Comparison of ENCODE assay signal across 35 cellular contexts in the genomic region with DNA sequence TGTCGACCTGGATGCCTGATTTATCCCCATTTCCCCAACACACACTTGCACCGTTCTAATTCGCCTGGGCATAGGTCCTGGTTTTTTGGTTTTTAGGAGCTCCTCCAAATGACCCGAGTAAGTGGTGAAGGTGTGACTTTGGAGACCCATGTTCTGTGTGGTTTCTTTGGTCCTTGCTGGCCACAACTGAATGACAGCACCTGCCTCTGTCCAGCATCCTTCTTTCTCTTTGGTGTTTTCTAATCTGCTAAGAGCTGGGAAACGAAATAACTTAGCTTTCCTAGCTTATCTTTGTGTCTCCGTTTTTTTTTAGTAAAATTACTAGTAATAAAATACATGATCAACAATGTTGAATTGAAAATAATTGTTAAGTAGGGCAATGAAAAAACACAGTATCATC.
"Had no signal": no experiment of that assay in that cellular context is flagged by ENCODE, and none has a peak within 500 bp of the region (broad histone marks: within the 10 kb centered on the region; RNA-seq: fewer than 3 reads in every experiment).

No MANE protein-coding gene starts in this region.

- H3K36me3 ChIP-seq: MG63 had no signal

- DNase-seq: Karpas-422, Kasumi-1, MG63, MM.1S, MV-4-11, NCI-H1048, NCI-H1092, NCI-H1092 treated with DMSO at 0.1 percent for 48 hours, NCI-H1105, NCI-H1105 treated with DMSO at 0.1 percent for 48 hours, NCI-H1417, NCI-H1417 treated with DMSO at 0.1 percent for 48 hours, NCI-H1436, NCI-H1436 treated with DMSO at 0.1 percent for 48 hours, NCI-H1694, NCI-H1694 treated with DMSO at 0.1 percent for 48 hours, NCI-H187, NCI-H187 treated with DMSO at 0.1 percent for 48 hours, NCI-H1930, NCI-H2029, NCI-H2029 treated with DMSO at 0.1 percent for 48 hours, NCI-H2081, NCI-H2081 treated with DMSO at 0.1 percent for 48 hours, NCI-H2107, NCI-H2171, NCI-H2171 treated with DMSO at 0.1 percent for 48 hours, NCI-H2227 treated with DMSO at 0.1 percent for 48 hours, NCI-H226, NCI-H345, NCI-H446, NCI-H446 treated with DMSO at 0.1 percent for 48 hours, NCI-H510A, NCI-H510A treated with DMSO at 0.1 percent for 48 hours, NCI-H524, NCI-H524 treated with DMSO at 0.1 percent for 48 hours had no signal

- H3K9me3 ChIP-seq: MG63 had no signal

- H3K4me3 ChIP-seq: MG63 had no signal
